ENCODE assay signal across 13 cellular contexts in the genomic region with DNA sequence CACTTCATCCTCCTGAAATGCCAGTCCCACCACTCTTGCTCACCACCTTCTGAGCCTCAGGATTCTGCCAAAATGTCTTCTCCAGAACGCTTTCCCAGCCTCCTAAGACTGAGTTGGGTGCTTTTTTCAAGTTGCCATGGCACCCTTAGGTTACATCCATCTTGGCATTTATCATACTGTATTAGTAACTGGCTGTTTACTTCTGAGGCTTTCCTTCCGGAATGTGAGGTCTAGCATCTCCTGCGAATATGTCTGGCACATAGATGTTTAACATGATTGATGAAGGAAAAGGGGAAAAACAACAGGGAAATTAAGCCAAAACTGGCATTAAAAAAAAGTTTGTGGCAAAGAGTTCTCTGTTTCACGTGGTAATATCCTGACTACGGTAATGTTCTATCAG. TPM values are rescaled to one million over a fixed set of nuclear protein-coding genes. Genes with fewer than 3 reads are reported as not detected.
DNase-seq lines count a peak whose midpoint lies in the region; ATAC-seq and TF ChIP-seq lines count a peak whose summit lies in the region.
"Had no signal": no experiment of that assay in that cellular context is flagged by ENCODE, and none has a peak within 500 bp of the region (broad histone marks: within the 10 kb centered on the region; RNA-seq: fewer than 3 reads in every experiment).

No MANE protein-coding gene starts in this region.

- TF ChIP-seq CTCF in endothelial cell (IDR thresholded peaks at IDR 0.05; ENCODE audit: unreplicated experiment), result no peak

- peak overlapping the region; percentile 25 for H3K4me3 Mint-ChIP-seq in endothelial cell (ENCODE audit: unreplicated experiment)
- no peak overlapping the region for H3K4me3 Mint-ChIP-seq in stimulated activated effector memory CD8-positive, alpha-beta T cell treated with anti-CD3 and anti-CD28 coated beads, Interleukin-12 subunit alpha, Interleukin-12 subunit beta, amount 100 ng/mL, for 72 hours
- H3K4me3 Mint-ChIP-seq: CD8-positive, alpha-beta memory T cell had no signal

- H3K27ac Mint-ChIP-seq in endothelial cell (ENCODE audit: unreplicated experiment), result no peak overlapping the region
- H3K27ac Mint-ChIP-seq in stimulated activated effector memory CD8-positive, alpha-beta T cell treated with anti-CD3 and anti-CD28 coated beads, Interleukin-12 subunit alpha, Interleukin-12 subunit beta, amount 100 ng/mL, for 72 hours, result no peak overlapping the region

- no peaks in the 10 kb centered on the region for H3K9me3 Mint-ChIP-seq in endothelial cell (ENCODE audit: unreplicated experiment)
- no peaks in the 10 kb centered on the region for H3K9me3 Mint-ChIP-seq in stimulated activated effector memory CD8-positive, alpha-beta T cell treated with anti-CD3 and anti-CD28 coated beads, Interleukin-12 subunit alpha, Interleukin-12 subunit beta, amount 100 ng/mL, for 72 hours
- H3K9me3 Mint-ChIP-seq: CD8-positive, alpha-beta memory T cell had no signal

- peaks cover 2% of the 10 kb centered on the region for H3K27me3 Mint-ChIP-seq in endothelial cell (ENCODE audit: unreplicated experiment)

- peaks cover 18% of the 10 kb centered on the region for H3K36me3 Mint-ChIP-seq in endothelial cell (ENCODE audit: low read depth, unreplicated experiment)
- peaks cover 4% of the 10 kb centered on the region for H3K36me3 Mint-ChIP-seq in stimulated activated effector memory CD8-positive, alpha-beta T cell treated with anti-CD3 and anti-CD28 coated beads, Interleukin-12 subunit alpha, Interleukin-12 subunit beta, amount 100 ng/mL, for 72 hours
- H3K36me3 Mint-ChIP-seq: CD8-positive, alpha-beta memory T cell had no signal

- ATAC-seq in stimulated activated effector memory CD8-positive, alpha-beta T cell treated with anti-CD3 and anti-CD28 coated beads, Interleukin-12 subunit alpha, Interleukin-12 subunit beta, amount 100 ng/mL, for 72 hours, result no peak
- ATAC-seq: A549, HCT116 had no signal

- H3K4me1 Mint-ChIP-seq in endothelial cell (ENCODE audit: unreplicated experiment), result peaks cover 16% of the 10 kb centered on the region
- H3K4me1 Mint-ChIP-seq in stimulated activated effector memory CD8-positive, alpha-beta T cell treated with anti-CD3 and anti-CD28 coated beads, Interleukin-12 subunit alpha, Interleukin-12 subunit beta, amount 100 ng/mL, for 72 hours, result peaks cover 11% of the 10 kb centered on the region

- DNase-seq in astrocyte of the hippocampus (ENCODE audit: low read depth, low spot score) (peak; percentile 50), endothelial cell (ENCODE audit: low spot score) (no peak), lung microvascular endothelial cell (ENCODE audit: low read depth in 2 of 2) (peak; percentile 33 to 97)
- no peak for DNase-seq in stimulated activated effector memory CD8-positive, alpha-beta T cell treated with anti-CD3 and anti-CD28 coated beads, Interleukin-12 subunit alpha, Interleukin-12 subunit beta, amount 100 ng/mL, for 72 hours (ENCODE audit: low spot score in 2 of 2)
- DNase-seq in activated CD4-positive, alpha-beta T cell treated with anti-CD3 and anti-CD28 coated beads, Interleukin-2, amount 50 U/mL, for 4 hours, result no peak
- DNase-seq in stimulated activated CD4-positive, alpha-beta T cell treated with anti-CD3 and anti-CD28 coated beads, Interleukin-2, amount 100 ng/mL, for 24 hours, result no peak
- DNase-seq: Caco-2; CD8-positive, alpha-beta memory T cell; DMS53; GF-D8; IMR-90 had no signal

RNA-seq across cellular contexts. Expression of gene RNF130, which starts 24.9 kb away (rescaled TPM):
- total RNA-seq in endothelial cell (ENCODE audit: unreplicated experiment), result 67.3 TPM
- total RNA-seq in lung microvascular endothelial cell, result 16.8 and 37.7 TPM in 2 replicates

Comparison
In these comparisons a context has a peak if more than half of its experiments do, and no peak if none do; other contexts are left out.
1. DNase-seq: peak in astrocyte of the hippocampus (single experiment) and lung microvascular endothelial cell (2 of 2); none in endothelial cell (single experiment), stimulated activated effector memory CD8-positive, alpha-beta T cell treated with anti-CD3 and anti-CD28 coated beads, Interleukin-12 subunit alpha, Interleukin-12 subunit beta, amount 100 ng/mL, for 72 hours (0 of 2), activated CD4-positive, alpha-beta T cell treated with anti-CD3 and anti-CD28 coated beads, Interleukin-2, amount 50 U/mL, for 4 hours (0 of 2) and stimulated activated CD4-positive, alpha-beta T cell treated with anti-CD3 and anti-CD28 coated beads, Interleukin-2, amount 100 ng/mL, for 24 hours (0 of 2).